ENCODE assay signal across 15 cellular contexts in the genomic region with DNA sequence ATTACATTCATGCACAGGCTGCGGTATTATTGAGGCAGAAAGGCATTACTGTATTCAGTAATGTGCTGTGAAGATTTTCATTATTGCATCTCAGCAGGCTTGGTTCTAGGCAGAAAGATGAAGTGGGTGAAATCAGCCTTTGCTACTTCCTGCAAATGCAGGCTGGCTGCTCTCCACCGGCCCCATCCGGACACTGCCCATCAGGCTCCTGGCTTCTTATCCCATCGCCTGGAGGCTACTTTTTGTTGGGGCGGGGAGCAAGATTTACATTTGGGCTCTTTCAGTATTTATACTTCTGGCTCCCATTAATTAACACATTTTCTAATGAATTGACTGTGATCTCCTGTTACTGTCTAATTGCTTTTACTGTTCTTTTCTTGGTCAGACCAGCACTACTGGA.
"Had no signal": no experiment of that assay in that cellular context is flagged by ENCODE, and none has a peak within 500 bp of the region (broad histone marks: within the 10 kb centered on the region; RNA-seq: fewer than 3 reads in every experiment).

No MANE protein-coding gene starts in this region.

- ATAC-seq: esophagus mucosa; gastrocnemius medialis; heart right ventricle; natural killer cell; stimulated activated naive B cell treated with anti-CD40 and anti-IgM and Interleukin-4, amounts not matched to agents 10 μg/mL and 1 μg/mL and 100 μg/mL, for 72 hours; stimulated activated naive CD8-positive, alpha-beta T cell treated with anti-CD3 and anti-CD28 coated beads, Interleukin-15, amount 100 ng/mL, for 72 hours had no signal

- H3K9me3 ChIP-seq: gastrocnemius medialis, heart right ventricle, sigmoid colon, testis, tibial nerve had no signal

- H3K27me3 ChIP-seq: gastrocnemius medialis, heart right ventricle, sigmoid colon, testis, tibial nerve had no signal

- H3K36me3 ChIP-seq: gastrocnemius medialis, heart right ventricle, sigmoid colon, tibial nerve had no signal

- H3K27ac ChIP-seq: gastrocnemius medialis, heart right ventricle, skin epidermis, testis, tibial nerve had no signal

- DNase-seq: effector memory CD4-positive, alpha-beta T cell; gastrocnemius medialis; heart right ventricle; hypothalamus; kidney glomerular epithelial cell; natural killer cell; sigmoid colon; stimulated activated CD4-positive, alpha-beta T cell treated with anti-CD3 and anti-CD28 coated beads, Interleukin-2, amount 100 ng/mL, for 24 hours; stimulated activated CD4-positive, alpha-beta T cell treated with anti-CD3 and anti-CD28 coated beads, Interleukin-4, amount 100 ng/mL, for 4 hours; stimulated activated naive B cell treated with anti-CD40 and anti-IgM and Interleukin-4, amounts not matched to agents 10 μg/mL and 1 μg/mL and 100 μg/mL, for 72 hours; stimulated activated naive CD8-positive, alpha-beta T cell treated with anti-CD3 and anti-CD28 coated beads, Interleukin-15, amount 100 ng/mL, for 72 hours; testis had no signal

- H3K4me3 ChIP-seq: gastrocnemius medialis, heart right ventricle, sigmoid colon, skin epidermis, testis, tibial nerve had no signal

- H3K4me1 ChIP-seq: gastrocnemius medialis, heart right ventricle, testis, tibial nerve had no signal
